ENCODE assay signal across 1 cellular context in the genomic region with DNA sequence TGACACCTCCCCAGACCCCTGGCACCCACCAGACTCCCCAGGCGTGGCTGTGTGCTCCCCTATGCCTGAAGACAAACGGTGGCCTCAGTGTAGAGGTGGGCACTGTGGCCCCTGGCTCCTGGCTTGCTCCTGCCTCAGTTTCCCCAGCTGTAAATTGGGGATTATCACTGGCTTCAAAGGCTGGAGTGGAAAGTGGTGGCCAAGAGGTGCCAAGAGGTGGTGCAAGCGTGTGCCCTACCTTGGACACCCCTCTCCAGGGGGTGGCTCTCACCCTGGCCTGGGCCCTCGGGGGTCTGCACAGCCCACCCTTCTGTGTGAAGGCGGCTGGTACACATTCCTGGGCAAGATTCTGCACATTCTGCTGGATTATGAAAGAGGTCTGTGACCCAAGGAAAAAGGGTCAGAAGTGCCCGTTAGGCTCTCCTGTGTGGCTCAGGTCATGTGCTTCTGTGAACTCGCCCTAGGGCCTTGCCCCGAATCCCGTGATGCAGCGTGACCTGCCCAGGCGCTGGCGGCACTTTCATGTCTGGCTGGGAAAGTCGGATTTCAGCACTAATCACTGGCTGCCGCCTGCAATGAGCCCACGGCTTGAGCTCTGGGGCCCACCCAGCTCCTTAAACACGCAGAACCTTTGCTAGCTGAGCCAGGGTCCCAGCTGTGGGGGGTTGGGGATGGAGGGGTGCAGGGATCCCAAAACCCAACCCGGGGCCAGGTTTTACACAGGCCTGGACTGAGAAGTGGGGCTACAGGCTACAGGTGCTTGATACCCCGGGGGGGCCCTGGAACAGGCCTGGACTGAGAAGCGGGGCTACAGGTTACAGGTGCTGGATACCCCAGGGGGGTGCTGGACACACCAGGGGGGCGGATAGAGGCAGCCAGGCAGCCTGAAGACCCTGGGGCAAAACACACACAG.
A peak's percentile ranks its signal among the peaks of the same experiment; 100 is the strongest.
TF ChIP-seq lines count a peak whose summit lies in the region.
"Not testable (repeated sequence)": the region's sequence is repeated elsewhere in the genome, so short reads cannot be mapped to it uniquely, and the experiment has no call there.

No MANE protein-coding gene starts in this region.

TF ChIP-seq in HepG2, 621 proteins besides CTCF, POLR2A, EP300 and RAD21 (continued from another document and continues in another):
- TF ChIP-seq, protein P1, sequence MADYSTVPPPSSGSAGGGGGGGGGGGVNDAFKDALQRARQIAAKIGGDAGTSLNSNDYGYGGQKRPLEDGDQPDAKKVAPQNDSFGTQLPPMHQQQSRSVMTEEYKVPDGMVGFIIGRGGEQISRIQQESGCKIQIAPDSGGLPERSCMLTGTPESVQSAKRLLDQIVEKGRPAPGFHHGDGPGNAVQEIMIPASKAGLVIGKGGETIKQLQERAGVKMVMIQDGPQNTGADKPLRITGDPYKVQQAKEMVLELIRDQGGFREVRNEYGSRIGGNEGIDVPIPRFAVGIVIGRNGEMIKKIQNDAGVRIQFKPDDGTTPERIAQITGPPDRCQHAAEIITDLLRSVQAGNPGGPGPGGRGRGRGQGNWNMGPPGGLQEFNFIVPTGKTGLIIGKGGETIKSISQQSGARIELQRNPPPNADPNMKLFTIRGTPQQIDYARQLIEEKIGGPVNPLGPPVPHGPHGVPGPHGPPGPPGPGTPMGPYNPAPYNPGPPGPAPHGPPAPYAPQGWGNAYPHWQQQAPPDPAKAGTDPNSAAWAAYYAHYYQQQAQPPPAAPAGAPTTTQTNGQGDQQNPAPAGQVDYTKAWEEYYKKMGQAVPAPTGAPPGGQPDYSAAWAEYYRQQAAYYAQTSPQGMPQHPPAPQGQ (CRISPR knock-in tag; IDR thresholded peaks at IDR 0.05; ENCODE audit: borderline replicate concordance) = 0 out of 2 replicates have a peak, but pooled peaks have one; percentile 51
- TF ChIP-seq TAF1 (CRISPR knock-in tag; IDR thresholded peaks at IDR 0.05) (0 out of 2 replicates have a peak, but pooled peaks have one; percentile 47), HMG20A (CRISPR knock-in tag; IDR thresholded peaks at IDR 0.05; ENCODE audit: borderline replicate concordance) (peak; percentile 91), GABPB1 (CRISPR knock-in tag; IDR thresholded peaks at IDR 0.05) (peak; percentile 71), YEATS2 (CRISPR knock-in tag; IDR thresholded peaks at IDR 0.05; ENCODE audit: borderline replicate concordance) (peak; percentile 70; the same call in 1 of the 2 replicates), ZEB1 (IDR thresholded peaks at IDR 0.05; ENCODE audit: insufficient replicate concordance, low read depth) (peak; percentile 72), KLF15 (CRISPR knock-in tag; IDR thresholded peaks at IDR 0.05; ENCODE audit: borderline replicate concordance) (peak; percentile 85; the same call in 1 of the 2 replicates), NBN (conservative IDR thresholded peaks at IDR 0.05) (0 out of 2 replicates have a peak, but pooled peaks have one; percentile 78), KDM5A (IDR thresholded peaks at IDR 0.05; ENCODE audit: borderline replicate concordance, low read length) (peak; percentile 60; the same call in 1 of the 2 replicates), CHCHD3 (CRISPR knock-in tag; IDR thresholded peaks at IDR 0.05) (peak; percentile 79; the same call in 1 of the 2 replicates), ZNF747 (CRISPR knock-in tag; IDR thresholded peaks at IDR 0.05; ENCODE audit: borderline replicate concordance) (peak; percentile 52; the same call in 1 of the 2 replicates), ZNF441 (CRISPR knock-in tag; IDR thresholded peaks at IDR 0.05; ENCODE audit: borderline replicate concordance) (0 out of 2 replicates have a peak, but pooled peaks have one; percentile 64), GATAD2A (CRISPR knock-in tag; IDR thresholded peaks at IDR 0.05) (peak; percentile 99), ZNF766 (CRISPR knock-in tag; IDR thresholded peaks at IDR 0.05; ENCODE audit: borderline replicate concordance) (0 out of 2 replicates have a peak, but pooled peaks have one; percentile 36), ZNF264 (CRISPR knock-in tag; IDR thresholded peaks at IDR 0.05) (peak; percentile 96), IRF2 (CRISPR knock-in tag; IDR thresholded peaks at IDR 0.05) (peak; percentile 97), GFI1 (CRISPR knock-in tag; IDR thresholded peaks at IDR 0.05; ENCODE audit: borderline replicate concordance) (peak; percentile 84), FOXK1 (CRISPR knock-in tag; IDR thresholded peaks at IDR 0.05; ENCODE audit: borderline replicate concordance, low read depth) (peak; percentile 94), SP1 (CRISPR knock-in tag; IDR thresholded peaks at IDR 0.05) (peak; percentile 67; the same call in 1 of the 2 replicates), NFIC (IDR thresholded peaks at IDR 0.05; ENCODE audit: low read length) (peak; percentile 36; the same call in 1 of the 2 replicates), ERF (CRISPR knock-in tag; IDR thresholded peaks at IDR 0.05) (peak; percentile 96), ZNF7 (CRISPR knock-in tag; IDR thresholded peaks at IDR 0.05) (0 out of 2 replicates have a peak, but pooled peaks have one; percentile 5)
- TF ChIP-seq, protein P2, sequence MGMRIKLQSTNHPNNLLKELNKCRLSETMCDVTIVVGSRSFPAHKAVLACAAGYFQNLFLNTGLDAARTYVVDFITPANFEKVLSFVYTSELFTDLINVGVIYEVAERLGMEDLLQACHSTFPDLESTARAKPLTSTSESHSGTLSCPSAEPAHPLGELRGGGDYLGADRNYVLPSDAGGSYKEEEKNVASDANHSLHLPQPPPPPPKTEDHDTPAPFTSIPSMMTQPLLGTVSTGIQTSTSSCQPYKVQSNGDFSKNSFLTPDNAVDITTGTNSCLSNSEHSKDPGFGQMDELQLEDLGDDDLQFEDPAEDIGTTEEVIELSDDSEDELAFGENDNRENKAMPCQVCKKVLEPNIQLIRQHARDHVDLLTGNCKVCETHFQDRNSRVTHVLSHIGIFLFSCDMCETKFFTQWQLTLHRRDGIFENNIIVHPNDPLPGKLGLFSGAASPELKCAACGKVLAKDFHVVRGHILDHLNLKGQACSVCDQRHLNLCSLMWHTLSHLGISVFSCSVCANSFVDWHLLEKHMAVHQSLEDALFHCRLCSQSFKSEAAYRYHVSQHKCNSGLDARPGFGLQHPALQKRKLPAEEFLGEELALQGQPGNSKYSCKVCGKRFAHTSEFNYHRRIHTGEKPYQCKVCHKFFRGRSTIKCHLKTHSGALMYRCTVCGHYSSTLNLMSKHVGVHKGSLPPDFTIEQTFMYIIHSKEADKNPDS (CRISPR knock-in tag; IDR thresholded peaks at IDR 0.05) = peak; percentile 89
- TF ChIP-seq, protein P3, sequence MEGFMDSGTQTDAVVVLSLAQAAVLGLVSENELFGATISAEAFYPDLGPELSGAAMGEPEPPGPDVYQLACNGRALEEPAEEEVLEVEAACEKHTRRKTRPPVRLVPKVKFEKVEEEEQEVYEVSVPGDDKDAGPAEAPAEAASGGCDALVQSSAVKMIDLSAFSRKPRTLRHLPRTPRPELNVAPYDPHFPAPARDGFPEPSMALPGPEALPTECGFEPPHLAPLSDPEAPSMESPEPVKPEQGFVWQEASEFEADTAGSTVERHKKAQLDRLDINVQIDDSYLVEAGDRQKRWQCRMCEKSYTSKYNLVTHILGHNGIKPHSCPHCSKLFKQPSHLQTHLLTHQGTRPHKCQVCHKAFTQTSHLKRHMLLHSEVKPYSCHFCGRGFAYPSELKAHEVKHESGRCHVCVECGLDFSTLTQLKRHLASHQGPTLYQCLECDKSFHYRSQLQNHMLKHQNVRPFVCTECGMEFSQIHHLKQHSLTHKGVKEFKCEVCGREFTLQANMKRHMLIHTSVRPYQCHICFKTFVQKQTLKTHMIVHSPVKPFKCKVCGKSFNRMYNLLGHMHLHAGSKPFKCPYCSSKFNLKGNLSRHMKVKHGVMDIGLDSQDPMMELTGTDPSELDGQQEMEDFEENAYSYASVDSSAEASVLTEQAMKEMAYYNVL (CRISPR knock-in tag; IDR thresholded peaks at IDR 0.05; ENCODE audit: borderline replicate concordance) = peak; percentile 54; the same call in 1 of the 2 replicates
- TF ChIP-seq, protein P4, sequence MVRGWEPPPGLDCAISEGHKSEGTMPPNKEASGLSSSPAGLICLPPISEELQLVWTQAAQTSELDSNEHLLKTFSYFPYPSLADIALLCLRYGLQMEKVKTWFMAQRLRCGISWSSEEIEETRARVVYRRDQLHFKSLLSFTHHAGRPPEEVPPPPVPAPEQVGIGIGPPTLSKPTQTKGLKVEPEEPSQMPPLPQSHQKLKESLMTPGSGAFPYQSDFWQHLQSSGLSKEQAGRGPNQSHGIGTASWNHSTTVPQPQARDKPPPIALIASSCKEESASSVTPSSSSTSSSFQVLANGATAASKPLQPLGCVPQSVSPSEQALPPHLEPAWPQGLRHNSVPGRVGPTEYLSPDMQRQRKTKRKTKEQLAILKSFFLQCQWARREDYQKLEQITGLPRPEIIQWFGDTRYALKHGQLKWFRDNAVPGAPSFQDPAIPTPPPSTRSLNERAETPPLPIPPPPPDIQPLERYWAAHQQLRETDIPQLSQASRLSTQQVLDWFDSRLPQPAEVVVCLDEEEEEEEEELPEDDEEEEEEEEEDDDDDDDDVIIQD (CRISPR knock-in tag; IDR thresholded peaks at IDR 0.05; ENCODE audit: low read depth) = peak; percentile 73
- TF ChIP-seq, protein P5, sequence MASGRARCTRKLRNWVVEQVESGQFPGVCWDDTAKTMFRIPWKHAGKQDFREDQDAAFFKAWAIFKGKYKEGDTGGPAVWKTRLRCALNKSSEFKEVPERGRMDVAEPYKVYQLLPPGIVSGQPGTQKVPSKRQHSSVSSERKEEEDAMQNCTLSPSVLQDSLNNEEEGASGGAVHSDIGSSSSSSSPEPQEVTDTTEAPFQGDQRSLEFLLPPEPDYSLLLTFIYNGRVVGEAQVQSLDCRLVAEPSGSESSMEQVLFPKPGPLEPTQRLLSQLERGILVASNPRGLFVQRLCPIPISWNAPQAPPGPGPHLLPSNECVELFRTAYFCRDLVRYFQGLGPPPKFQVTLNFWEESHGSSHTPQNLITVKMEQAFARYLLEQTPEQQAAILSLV (CRISPR knock-in tag; IDR thresholded peaks at IDR 0.05; ENCODE audit: borderline replicate concordance) = peak; percentile 41; the same call in 1 of the 2 replicates
- TF ChIP-seq, protein P6, sequence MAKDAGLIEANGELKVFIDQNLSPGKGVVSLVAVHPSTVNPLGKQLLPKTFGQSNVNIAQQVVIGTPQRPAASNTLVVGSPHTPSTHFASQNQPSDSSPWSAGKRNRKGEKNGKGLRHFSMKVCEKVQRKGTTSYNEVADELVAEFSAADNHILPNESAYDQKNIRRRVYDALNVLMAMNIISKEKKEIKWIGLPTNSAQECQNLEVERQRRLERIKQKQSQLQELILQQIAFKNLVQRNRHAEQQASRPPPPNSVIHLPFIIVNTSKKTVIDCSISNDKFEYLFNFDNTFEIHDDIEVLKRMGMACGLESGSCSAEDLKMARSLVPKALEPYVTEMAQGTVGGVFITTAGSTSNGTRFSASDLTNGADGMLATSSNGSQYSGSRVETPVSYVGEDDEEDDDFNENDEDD (CRISPR knock-in tag; IDR thresholded peaks at IDR 0.05; ENCODE audit: borderline replicate concordance) = peak; percentile 86; the same call in 1 of the 2 replicates
- TF ChIP-seq, protein P7, sequence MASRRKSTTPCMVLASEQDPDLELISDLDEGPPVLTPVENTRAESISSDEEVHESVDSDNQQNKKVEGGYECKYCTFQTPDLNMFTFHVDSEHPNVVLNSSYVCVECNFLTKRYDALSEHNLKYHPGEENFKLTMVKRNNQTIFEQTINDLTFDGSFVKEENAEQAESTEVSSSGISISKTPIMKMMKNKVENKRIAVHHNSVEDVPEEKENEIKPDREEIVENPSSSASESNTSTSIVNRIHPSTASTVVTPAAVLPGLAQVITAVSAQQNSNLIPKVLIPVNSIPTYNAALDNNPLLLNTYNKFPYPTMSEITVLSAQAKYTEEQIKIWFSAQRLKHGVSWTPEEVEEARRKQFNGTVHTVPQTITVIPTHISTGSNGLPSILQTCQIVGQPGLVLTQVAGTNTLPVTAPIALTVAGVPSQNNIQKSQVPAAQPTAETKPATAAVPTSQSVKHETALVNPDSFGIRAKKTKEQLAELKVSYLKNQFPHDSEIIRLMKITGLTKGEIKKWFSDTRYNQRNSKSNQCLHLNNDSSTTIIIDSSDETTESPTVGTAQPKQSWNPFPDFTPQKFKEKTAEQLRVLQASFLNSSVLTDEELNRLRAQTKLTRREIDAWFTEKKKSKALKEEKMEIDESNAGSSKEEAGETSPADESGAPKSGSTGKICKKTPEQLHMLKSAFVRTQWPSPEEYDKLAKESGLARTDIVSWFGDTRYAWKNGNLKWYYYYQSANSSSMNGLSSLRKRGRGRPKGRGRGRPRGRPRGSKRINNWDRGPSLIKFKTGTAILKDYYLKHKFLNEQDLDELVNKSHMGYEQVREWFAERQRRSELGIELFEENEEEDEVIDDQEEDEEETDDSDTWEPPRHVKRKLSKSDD (CRISPR knock-in tag; IDR thresholded peaks at IDR 0.05; ENCODE audit: low read depth) = peak; percentile 78; the same call in 1 of the 2 replicates
- TF ChIP-seq, protein P8, sequence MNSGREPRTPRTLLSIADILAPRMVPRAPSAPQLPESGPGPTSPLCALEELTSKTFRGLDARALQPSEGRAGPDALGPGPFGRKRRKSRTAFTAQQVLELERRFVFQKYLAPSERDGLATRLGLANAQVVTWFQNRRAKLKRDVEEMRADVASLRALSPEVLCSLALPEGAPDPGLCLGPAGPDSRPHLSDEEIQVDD (CRISPR knock-in tag; IDR thresholded peaks at IDR 0.05; ENCODE audit: borderline replicate concordance) = peak; percentile 51; the same call in 1 of the 2 replicates
- TF ChIP-seq, protein P9, sequence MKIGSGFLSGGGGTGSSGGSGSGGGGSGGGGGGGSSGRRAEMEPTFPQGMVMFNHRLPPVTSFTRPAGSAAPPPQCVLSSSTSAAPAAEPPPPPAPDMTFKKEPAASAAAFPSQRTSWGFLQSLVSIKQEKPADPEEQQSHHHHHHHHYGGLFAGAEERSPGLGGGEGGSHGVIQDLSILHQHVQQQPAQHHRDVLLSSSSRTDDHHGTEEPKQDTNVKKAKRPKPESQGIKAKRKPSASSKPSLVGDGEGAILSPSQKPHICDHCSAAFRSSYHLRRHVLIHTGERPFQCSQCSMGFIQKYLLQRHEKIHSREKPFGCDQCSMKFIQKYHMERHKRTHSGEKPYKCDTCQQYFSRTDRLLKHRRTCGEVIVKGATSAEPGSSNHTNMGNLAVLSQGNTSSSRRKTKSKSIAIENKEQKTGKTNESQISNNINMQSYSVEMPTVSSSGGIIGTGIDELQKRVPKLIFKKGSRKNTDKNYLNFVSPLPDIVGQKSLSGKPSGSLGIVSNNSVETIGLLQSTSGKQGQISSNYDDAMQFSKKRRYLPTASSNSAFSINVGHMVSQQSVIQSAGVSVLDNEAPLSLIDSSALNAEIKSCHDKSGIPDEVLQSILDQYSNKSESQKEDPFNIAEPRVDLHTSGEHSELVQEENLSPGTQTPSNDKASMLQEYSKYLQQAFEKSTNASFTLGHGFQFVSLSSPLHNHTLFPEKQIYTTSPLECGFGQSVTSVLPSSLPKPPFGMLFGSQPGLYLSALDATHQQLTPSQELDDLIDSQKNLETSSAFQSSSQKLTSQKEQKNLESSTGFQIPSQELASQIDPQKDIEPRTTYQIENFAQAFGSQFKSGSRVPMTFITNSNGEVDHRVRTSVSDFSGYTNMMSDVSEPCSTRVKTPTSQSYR (CRISPR knock-in tag; IDR thresholded peaks at IDR 0.05; ENCODE audit: borderline replicate concordance) = peak; percentile 79; the same call in 1 of the 2 replicates
- TF ChIP-seq, protein P10, sequence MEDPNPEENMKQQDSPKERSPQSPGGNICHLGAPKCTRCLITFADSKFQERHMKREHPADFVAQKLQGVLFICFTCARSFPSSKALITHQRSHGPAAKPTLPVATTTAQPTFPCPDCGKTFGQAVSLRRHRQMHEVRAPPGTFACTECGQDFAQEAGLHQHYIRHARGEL (CRISPR knock-in tag; IDR thresholded peaks at IDR 0.05) = 0 out of 2 replicates have a peak, but pooled peaks have one; percentile 61
- TF ChIP-seq SP1 (IDR thresholded peaks at IDR 0.05) = not testable (repeated sequence)
